26 cellular contexts compared by ENCODE assay signal in the genomic region with DNA sequence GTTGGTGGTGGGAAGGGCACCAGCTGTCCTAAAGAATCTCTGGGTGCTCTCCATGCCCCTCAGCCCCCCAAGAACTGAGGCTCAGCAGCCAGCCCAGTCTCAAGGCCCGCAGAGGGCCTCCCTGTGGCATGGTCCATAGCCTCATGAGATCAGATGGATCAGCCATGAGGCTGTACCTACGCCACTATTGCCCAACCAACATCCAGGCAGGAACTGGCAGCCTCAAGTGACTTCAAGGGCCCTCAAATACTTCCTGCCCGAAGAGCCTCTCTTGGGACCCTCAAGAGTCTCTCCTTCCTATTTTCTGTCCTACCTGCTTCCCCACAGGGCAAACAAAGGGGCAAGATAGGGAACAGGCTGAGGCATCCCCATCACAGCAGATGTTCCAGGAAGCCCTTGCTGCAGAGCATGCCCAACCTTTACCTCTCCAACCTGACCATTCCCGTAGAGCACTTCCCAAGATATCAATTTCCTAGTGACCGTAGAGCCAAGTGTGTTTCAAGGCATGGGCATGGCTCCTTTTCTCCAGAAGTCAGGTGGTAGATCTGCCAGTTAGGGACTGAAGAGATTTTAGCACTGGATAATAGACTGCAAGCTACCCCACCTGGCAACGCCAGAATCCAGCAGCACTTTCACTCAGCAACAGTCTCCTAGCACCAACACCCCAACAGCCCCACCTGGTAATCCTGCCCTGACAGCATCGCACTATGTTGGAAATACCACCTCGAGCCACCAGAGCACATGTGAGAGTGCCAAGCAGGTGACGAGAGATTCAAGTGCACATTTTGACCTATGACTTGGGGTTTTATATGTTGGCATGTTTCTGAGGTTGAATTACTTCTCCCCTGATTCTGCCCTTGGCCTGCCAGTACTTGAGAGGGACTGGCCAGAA. TPM values are rescaled to one million over a fixed set of nuclear protein-coding genes. Genes with fewer than 3 reads are reported as not detected.
DNase-seq lines count a peak whose midpoint lies in the region; ATAC-seq and TF ChIP-seq lines count a peak whose summit lies in the region.
"Had no signal": no experiment of that assay in that cellular context is flagged by ENCODE, and none has a peak within 500 bp of the region (broad histone marks: within the 10 kb centered on the region; RNA-seq: fewer than 3 reads in every experiment).

No MANE protein-coding gene starts in this region.

- H3K9me3 ChIP-seq in lung (ENCODE audit: control insufficient read depth in 2 of 2, insufficient read depth in 1 of 2, low read length in 1 of 2) (peaks cover 0 to 1% of the 10 kb centered on the region in 2 donors), right atrium auricular region (no peaks in the 10 kb centered on the region)
- H3K9me3 ChIP-seq: testis, uterus had no signal

- TF ChIP-seq CTCF in RWPE1 (conservative IDR thresholded peaks at IDR 0.05; ENCODE audit: low read depth) (no peak), lung (IDR thresholded peaks at IDR 0.05; ENCODE audit: control extremely low read depth, extremely low read depth) (no peak), right atrium auricular region (IDR thresholded peaks at IDR 0.05) (no peak)

- H3K4me3 ChIP-seq in lung (no peak overlapping the region), right atrium auricular region (no peak overlapping the region)
- H3K4me3 ChIP-seq: SK-N-MC, testis, uterus had no signal

- WGBS in lung, 2 donors, result 68 to 74% methylated on average over 9 of the region's 9 CpGs

- H3K27ac ChIP-seq in RWPE1, result peak overlapping the region; percentile 11
- H3K27ac ChIP-seq in lung (ENCODE audit: low read depth in 1 of 2, low read length in 1 of 2), result peak overlapping the region in 1 of 2 donors; percentile 56
- no peak overlapping the region for H3K27ac ChIP-seq in right atrium auricular region
- H3K27ac ChIP-seq: SK-N-MC, testis, uterus had no signal

- no peaks in the 10 kb centered on the region for H3K36me3 ChIP-seq in lung (ENCODE audit: control insufficient read depth in 2 of 2, insufficient read depth in 2 of 2, low read length in 2 of 2)
- H3K36me3 ChIP-seq in right atrium auricular region, result no peaks in the 10 kb centered on the region
- H3K36me3 ChIP-seq: uterus had no signal

- CTCF ChIA-PET in RWPE1 (lab: Yijun Ruan, JAX), result interaction anchor here (1.0 kb wide), 1 partner anchor 91 kb away, joined by 6 read pairs; no protein-coding TSS in a partner anchor

- H3K27me3 ChIP-seq in lung (ENCODE audit: control insufficient read depth, insufficient read depth) (no peaks in the 10 kb centered on the region), right atrium auricular region (no peaks in the 10 kb centered on the region)
- H3K27me3 ChIP-seq: testis, uterus had no signal

- H3K4me1 ChIP-seq in lung (ENCODE audit: control insufficient read depth in 2 of 2, insufficient read depth in 2 of 2, low read length in 2 of 2), result peaks cover 0 to 1% of the 10 kb centered on the region in 2 donors
- no peaks in the 10 kb centered on the region for H3K4me1 ChIP-seq in right atrium auricular region
- H3K4me1 ChIP-seq: testis, uterus had no signal

- POLR2A ChIA-PET in RWPE1 (lab: Yijun Ruan, JAX; ENCODE audit: low non-redundant PET), result no interaction called here

- ATAC-seq in lung (ENCODE audit: insufficient read depth, low FRiP score), result peak; percentile 68
- no peak for ATAC-seq in HG03432 (IDR thresholded peaks at IDR 0.05; ENCODE audit: unreplicated experiment)
- ATAC-seq in GM21515 (IDR thresholded peaks at IDR 0.05; ENCODE audit: unreplicated experiment), result no peak
- ATAC-seq: activated CD8-positive, alpha-beta memory T cell treated with anti-CD3 and anti-CD28 coated beads, Interleukin-2, amount 10 ng/mL, durations not matched to agents 7 days and 5 days; activated T-cell treated with anti-CD3 and anti-CD28 coated beads, Interleukin-2, amount 50 U/mL, for 4 hours had no signal

- DNase-seq in NCI-H1436 (lab: John Stamatoyannopoulos, UW) (peak; percentile 36), NCI-H1436 treated with DMSO at 0.1 percent for 48 hours (lab: John Stamatoyannopoulos, UW) (no peak), RWPE1 (ENCODE audit: low spot score) (no peak), lung (ENCODE audit: low spot score) (no peak), right atrium auricular region (ENCODE audit: low spot score) (no peak)
- no peak for DNase-seq in stimulated activated CD4-positive, alpha-beta T cell treated with anti-CD3 and anti-CD28 coated beads, Interleukin-1b, Interleukin-23, amount 100 ng/mL, for 48 hours
- DNase-seq: activated CD4-positive, alpha-beta T cell treated with anti-CD3 and anti-CD28 coated beads, Interleukin-2, amount 50 U/mL, for 4 hours; activated CD8-positive, alpha-beta memory T cell treated with anti-CD3 and anti-CD28 coated beads, Interleukin-2, amount 10 ng/mL, durations not matched to agents 7 days and 5 days; activated gamma-delta T cell; activated naive CD8-positive, alpha-beta T cell treated with anti-CD3 and anti-CD28 coated beads, Interleukin-2, amount 10 ng/mL, durations not matched to agents 7 days and 5 days; activated T-cell treated with anti-CD3 and anti-CD28 coated beads, Interleukin-2, amount 50 U/mL, for 4 hours; CD4-positive, alpha-beta T cell; central memory CD4-positive, alpha-beta T cell; cortex of kidney; erythroblast; GOT3; KG1; NCI-H2171; stimulated activated naive CD4-positive, alpha-beta T cell; T-helper 1 cell; testis; uterus had no signal

RNA-seq across cellular contexts. Expression of a gene that starts 13.7 kb away (rescaled TPM):
- 100 to 1,000 TPM in 1 of 2 donors, 10 to 100 TPM in 1; 57.2 to 149 TPM for total RNA-seq in lung
- 100 to 1,000 TPM; 119 to 123 TPM for polyA plus RNA-seq in lung
- 1 to 10 TPM; 2.6 to 5.1 TPM for total RNA-seq in right atrium auricular region

RNA-seq across cellular contexts. Expression of a gene that starts 39.5 kb away (rescaled TPM):
- total RNA-seq in lung (1 to 10 TPM; 6.0 to 7.8 TPM), right atrium auricular region (1 to 10 TPM in 1 of 2 donors, under 1 TPM in 1; 0.70 to 1.3 TPM)
- polyA plus RNA-seq in lung, result 1 to 10 TPM; 2.4 to 2.7 TPM
- total RNA-seq: fibroblast of villous mesenchyme had no signal

RNA-seq across cellular contexts. Expression of a gene that starts 57.9 kb away (rescaled TPM):
- total RNA-seq in lung, result 10 to 100 TPM; 18.5 to 42.5 TPM
- polyA plus RNA-seq in lung, result 10 to 100 TPM; 10.3 to 13.5 TPM
- 10 to 100 TPM; 12.8 to 21.8 TPM for total RNA-seq in right atrium auricular region

Comparison
In these comparisons a context has a peak if more than half of its experiments do, and no peak if none do; other contexts are left out.
1. RNA of a gene that starts 13.7 kb away (total RNA-seq): 57.2 to 149 TPM in lung; 2.6 to 5.1 TPM in right atrium auricular region; every median in the first group is over 4 times any median in the second.